Comparison of ENCODE assay signal across 2 cellular contexts in genomic region chr11:121421149-121421906, GRCh38.
TF ChIP-seq lines count a peak whose summit lies in the region.

No MANE protein-coding gene starts in this region.

TF ChIP-seq in HepG2, 621 proteins besides CTCF, POLR2A, EP300 and RAD21:
- TF ChIP-seq, protein P1, sequence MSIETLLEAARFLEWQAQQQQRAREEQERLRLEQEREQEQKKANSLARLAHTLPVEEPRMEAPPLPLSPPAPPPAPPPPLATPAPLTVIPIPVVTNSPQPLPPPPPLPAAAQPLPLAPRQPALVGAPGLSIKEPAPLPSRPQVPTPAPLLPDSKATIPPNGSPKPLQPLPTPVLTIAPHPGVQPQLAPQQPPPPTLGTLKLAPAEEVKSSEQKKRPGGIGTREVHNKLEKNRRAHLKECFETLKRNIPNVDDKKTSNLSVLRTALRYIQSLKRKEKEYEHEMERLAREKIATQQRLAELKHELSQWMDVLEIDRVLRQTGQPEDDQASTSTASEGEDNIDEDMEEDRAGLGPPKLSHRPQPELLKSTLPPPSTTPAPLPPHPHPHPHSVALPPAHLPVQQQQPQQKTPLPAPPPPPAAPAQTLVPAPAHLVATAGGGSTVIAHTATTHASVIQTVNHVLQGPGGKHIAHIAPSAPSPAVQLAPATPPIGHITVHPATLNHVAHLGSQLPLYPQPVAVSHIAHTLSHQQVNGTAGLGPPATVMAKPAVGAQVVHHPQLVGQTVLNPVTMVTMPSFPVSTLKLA (IDR thresholded peaks at IDR 0.05), result no peak
- TF ChIP-seq, protein P2, sequence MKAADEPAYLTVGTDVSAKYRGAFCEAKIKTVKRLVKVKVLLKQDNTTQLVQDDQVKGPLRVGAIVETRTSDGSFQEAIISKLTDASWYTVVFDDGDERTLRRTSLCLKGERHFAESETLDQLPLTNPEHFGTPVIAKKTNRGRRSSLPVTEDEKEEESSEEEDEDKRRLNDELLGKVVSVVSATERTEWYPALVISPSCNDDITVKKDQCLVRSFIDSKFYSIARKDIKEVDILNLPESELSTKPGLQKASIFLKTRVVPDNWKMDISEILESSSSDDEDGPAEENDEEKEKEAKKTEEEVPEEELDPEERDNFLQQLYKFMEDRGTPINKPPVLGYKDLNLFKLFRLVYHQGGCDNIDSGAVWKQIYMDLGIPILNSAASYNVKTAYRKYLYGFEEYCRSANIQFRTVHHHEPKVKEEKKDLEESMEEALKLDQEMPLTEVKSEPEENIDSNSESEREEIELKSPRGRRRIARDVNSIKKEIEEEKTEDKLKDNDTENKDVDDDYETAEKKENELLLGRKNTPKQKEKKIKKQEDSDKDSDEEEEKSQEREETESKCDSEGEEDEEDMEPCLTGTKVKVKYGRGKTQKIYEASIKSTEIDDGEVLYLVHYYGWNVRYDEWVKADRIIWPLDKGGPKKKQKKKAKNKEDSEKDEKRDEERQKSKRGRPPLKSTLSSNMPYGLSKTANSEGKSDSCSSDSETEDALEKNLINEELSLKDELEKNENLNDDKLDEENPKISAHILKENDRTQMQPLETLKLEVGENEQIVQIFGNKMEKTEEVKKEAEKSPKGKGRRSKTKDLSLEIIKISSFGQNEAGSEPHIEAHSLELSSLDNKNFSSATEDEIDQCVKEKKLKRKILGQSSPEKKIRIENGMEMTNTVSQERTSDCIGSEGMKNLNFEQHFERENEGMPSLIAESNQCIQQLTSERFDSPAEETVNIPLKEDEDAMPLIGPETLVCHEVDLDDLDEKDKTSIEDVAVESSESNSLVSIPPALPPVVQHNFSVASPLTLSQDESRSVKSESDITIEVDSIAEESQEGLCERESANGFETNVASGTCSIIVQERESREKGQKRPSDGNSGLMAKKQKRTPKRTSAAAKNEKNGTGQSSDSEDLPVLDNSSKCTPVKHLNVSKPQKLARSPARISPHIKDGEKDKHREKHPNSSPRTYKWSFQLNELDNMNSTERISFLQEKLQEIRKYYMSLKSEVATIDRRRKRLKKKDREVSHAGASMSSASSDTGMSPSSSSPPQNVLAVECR (CRISPR knock-in tag; IDR thresholded peaks at IDR 0.05; ENCODE audit: borderline replicate concordance), result no peak
- TF ChIP-seq ZBTB3 (CRISPR knock-in tag; IDR thresholded peaks at IDR 0.05; ENCODE audit: borderline replicate concordance, low read depth) (no peak), ZNF678 (CRISPR knock-in tag; IDR thresholded peaks at IDR 0.05) (no peak), ATF1 (CRISPR knock-in tag; IDR thresholded peaks at IDR 0.05) (no peak), SCMH1 (CRISPR knock-in tag; IDR thresholded peaks at IDR 0.05; ENCODE audit: borderline replicate concordance) (no peak), HDAC6 (IDR thresholded peaks at IDR 0.05; ENCODE audit: low read depth, low read length) (no peak), ZKSCAN8 (CRISPR knock-in tag; IDR thresholded peaks at IDR 0.05; ENCODE audit: borderline replicate concordance) (no peak), ZNF136 (CRISPR knock-in tag; IDR thresholded peaks at IDR 0.05; ENCODE audit: low read depth) (no peak), ZNF367 (CRISPR knock-in tag; IDR thresholded peaks at IDR 0.05; ENCODE audit: borderline replicate concordance) (no peak), SAP130 (CRISPR knock-in tag; IDR thresholded peaks at IDR 0.05; ENCODE audit: low read depth) (no peak), DNMT1 (CRISPR knock-in tag; IDR thresholded peaks at IDR 0.05) (no peak), HIVEP1 (CRISPR knock-in tag; IDR thresholded peaks at IDR 0.05) (no peak)

TF ChIP-seq in K562, 482 proteins besides CTCF, POLR2A, EP300 and RAD21:
- TF ChIP-seq NBN (IDR thresholded peaks at IDR 0.05; ENCODE audit: low read depth) (no peak), ZC3H11A (IDR thresholded peaks at IDR 0.05; ENCODE audit: low read depth, low read length) (no peak), CREB5 (CRISPR knock-in tag; IDR thresholded peaks at IDR 0.05) (no peak), HOMEZ (CRISPR knock-in tag; IDR thresholded peaks at IDR 0.05) (no peak), THRAP3 (IDR thresholded peaks at IDR 0.05; ENCODE audit: borderline replicate concordance) (no peak), DPF2 (IDR thresholded peaks at IDR 0.05) (no peak), ILF3 (IDR thresholded peaks at IDR 0.05; ENCODE audit: borderline replicate concordance) (no peak), CREM (IDR thresholded peaks at IDR 0.05; ENCODE audit: low read depth) (no peak), ZNF696 (CRISPR knock-in tag; conservative IDR thresholded peaks at IDR 0.05) (no peak)
- TF ChIP-seq, protein P3, sequence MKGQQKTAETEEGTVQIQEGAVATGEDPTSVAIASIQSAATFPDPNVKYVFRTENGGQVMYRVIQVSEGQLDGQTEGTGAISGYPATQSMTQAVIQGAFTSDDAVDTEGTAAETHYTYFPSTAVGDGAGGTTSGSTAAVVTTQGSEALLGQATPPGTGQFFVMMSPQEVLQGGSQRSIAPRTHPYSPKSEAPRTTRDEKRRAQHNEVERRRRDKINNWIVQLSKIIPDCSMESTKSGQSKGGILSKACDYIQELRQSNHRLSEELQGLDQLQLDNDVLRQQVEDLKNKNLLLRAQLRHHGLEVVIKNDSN (CRISPR knock-in tag; IDR thresholded peaks at IDR 0.05), result no peak
- TF ChIP-seq, protein P4, sequence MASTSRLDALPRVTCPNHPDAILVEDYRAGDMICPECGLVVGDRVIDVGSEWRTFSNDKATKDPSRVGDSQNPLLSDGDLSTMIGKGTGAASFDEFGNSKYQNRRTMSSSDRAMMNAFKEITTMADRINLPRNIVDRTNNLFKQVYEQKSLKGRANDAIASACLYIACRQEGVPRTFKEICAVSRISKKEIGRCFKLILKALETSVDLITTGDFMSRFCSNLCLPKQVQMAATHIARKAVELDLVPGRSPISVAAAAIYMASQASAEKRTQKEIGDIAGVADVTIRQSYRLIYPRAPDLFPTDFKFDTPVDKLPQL (IDR thresholded peaks at IDR 0.05; ENCODE audit: extremely low read depth, insufficient read length), result no peak
- TF ChIP-seq, protein P5, sequence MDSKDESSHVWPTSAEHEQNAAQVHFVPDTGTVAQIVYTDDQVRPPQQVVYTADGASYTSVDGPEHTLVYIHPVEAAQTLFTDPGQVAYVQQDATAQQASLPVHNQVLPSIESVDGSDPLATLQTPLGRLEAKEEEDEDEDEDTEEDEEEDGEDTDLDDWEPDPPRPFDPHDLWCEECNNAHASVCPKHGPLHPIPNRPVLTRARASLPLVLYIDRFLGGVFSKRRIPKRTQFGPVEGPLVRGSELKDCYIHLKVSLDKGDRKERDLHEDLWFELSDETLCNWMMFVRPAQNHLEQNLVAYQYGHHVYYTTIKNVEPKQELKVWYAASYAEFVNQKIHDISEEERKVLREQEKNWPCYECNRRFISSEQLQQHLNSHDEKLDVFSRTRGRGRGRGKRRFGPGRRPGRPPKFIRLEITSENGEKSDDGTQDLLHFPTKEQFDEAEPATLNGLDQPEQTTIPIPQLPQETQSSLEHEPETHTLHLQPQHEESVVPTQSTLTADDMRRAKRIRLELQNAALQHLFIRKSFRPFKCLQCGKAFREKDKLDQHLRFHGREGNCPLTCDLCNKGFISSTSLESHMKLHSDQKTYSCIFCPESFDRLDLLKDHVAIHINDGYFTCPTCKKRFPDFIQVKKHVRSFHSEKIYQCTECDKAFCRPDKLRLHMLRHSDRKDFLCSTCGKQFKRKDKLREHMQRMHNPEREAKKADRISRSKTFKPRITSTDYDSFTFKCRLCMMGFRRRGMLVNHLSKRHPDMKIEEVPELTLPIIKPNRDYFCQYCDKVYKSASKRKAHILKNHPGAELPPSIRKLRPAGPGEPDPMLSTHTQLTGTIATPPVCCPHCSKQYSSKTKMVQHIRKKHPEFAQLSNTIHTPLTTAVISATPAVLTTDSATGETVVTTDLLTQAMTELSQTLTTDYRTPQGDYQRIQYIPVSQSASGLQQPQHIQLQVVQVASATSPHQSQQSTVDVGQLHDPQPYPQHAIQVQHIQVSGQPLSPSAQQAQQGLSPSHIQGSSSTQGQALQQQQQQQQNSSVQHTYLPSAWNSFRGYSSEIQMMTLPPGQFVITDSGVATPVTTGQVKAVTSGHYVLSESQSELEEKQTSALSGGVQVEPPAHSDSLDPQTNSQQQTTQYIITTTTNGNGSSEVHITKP (IDR thresholded peaks at IDR 0.05; ENCODE audit: partially characterized antibody), result no peak
